21 cellular contexts compared by ENCODE assay signal in the genomic region with DNA sequence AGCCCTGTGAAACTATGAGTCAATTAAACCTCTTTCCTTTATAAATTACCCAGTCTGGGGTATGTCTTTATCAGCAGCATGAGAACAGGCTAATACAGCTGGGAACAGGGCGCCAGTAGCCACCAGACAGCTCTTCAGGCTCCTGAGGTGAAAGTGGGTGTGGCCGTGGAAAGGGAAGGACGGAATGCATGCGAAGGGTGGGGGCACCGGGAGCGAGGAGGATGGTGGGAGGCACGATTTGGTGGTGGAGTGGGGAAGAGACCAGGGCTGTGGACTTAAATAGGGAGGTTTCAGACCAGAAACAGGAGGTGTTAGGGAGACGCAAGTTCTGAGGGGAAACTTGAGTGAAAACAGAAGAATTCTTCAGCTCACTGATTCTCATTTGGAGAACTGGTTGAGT. TPM values are rescaled to one million over a fixed set of nuclear protein-coding genes. Genes with fewer than 3 reads are reported as not detected.
DNase-seq lines count a peak whose midpoint lies in the region; ATAC-seq, FAIRE-seq and TF ChIP-seq lines count a peak whose summit lies in the region.
"Had no signal": no experiment of that assay in that cellular context is flagged by ENCODE, and none has a peak within 500 bp of the region (broad histone marks: within the 10 kb centered on the region; RNA-seq: fewer than 3 reads in every experiment).

No MANE protein-coding gene starts in this region.

- no peaks in the 10 kb centered on the region for H3K9me3 ChIP-seq in small intestine (ENCODE audit: control insufficient read depth, low read depth)
- H3K9me3 ChIP-seq: A549, SJSA1 had no signal

- CTCF ChIA-PET in activated B cell treated with CpG ODN at 0.5 μM for 24 hours (lab: Charles Lee) = no interaction called here

- no peaks in the 10 kb centered on the region for H3K9me3 Mint-ChIP-seq in stimulated activated naive CD8-positive, alpha-beta T cell treated with anti-CD3 and anti-CD28 coated beads, Interleukin-15, Interleukin-2, amounts not matched to agents 100 ng/mL and 50 ng/mL, for 24 hours
- H3K9me3 Mint-ChIP-seq in activated B cell treated with CpG ODN at 0.5 μM for 24 hours = no peaks in the 10 kb centered on the region
- peaks cover 2 to 3% of the 10 kb centered on the region in 2 donors for H3K9me3 Mint-ChIP-seq in stimulated activated naive B cell treated with anti-CD40 and anti-IgM and Interleukin-4, amounts not matched to agents 10 μg/mL and 1 μg/mL and 100 μg/mL, for 72 hours

- no peak overlapping the region for H3K4me3 ChIP-seq in mesendoderm (ENCODE audit: low read length)
- no peak overlapping the region for H3K4me3 ChIP-seq in lower leg skin (ENCODE audit: low read depth, poor library complexity, severe bottlenecking)
- no peak overlapping the region for H3K4me3 ChIP-seq in small intestine (ENCODE audit: low read depth in 1 of 2, low read length in 2 of 2)
- H3K4me3 ChIP-seq: A549, SJSA1 had no signal

- H3K79me1 ChIP-seq in mesendoderm (ENCODE audit: low read length) = no peaks in the 10 kb centered on the region

- no peak overlapping the region for H3K4me3 Mint-ChIP-seq in stimulated activated naive CD8-positive, alpha-beta T cell treated with anti-CD3 and anti-CD28 coated beads, Interleukin-15, Interleukin-2, amounts not matched to agents 100 ng/mL and 50 ng/mL, for 24 hours
- H3K4me3 Mint-ChIP-seq in activated B cell treated with CpG ODN at 0.5 μM for 24 hours = peak overlapping the region; percentile 36
- no peak overlapping the region for H3K4me3 Mint-ChIP-seq in stimulated activated naive B cell treated with anti-CD40 and anti-IgM and Interleukin-4, amounts not matched to agents 10 μg/mL and 1 μg/mL and 100 μg/mL, for 72 hours
- H3K4me3 Mint-ChIP-seq: CD4-positive, CD25-positive, alpha-beta regulatory T cell had no signal

- no CpG with 5 or more reads among the region's 8 CpGs for WGBS in mesendoderm (ENCODE audit: extremely low coverage, insufficient coverage, low lambda C conversion rate)
- 75 to 81% methylated on average over 8 of the region's 8 CpGs for WGBS in lower leg skin, 2 donors
- WGBS in small intestine, 3 donors = 69 to 84% (median 71%) methylated on average over 8 of the region's 8 CpGs

- H3K23ac ChIP-seq in mesendoderm (ENCODE audit: low read length) = no peak overlapping the region

- POLR2A ChIA-PET in activated B cell treated with CpG ODN at 0.5 μM for 24 hours (lab: Charles Lee) = interaction anchor here (0.6 kb wide), 1 partner anchor 51 kb away, joined by 4 read pairs; no protein-coding TSS in a partner anchor

- H3K36me3 ChIP-seq in mesendoderm (ENCODE audit: control insufficient read depth, insufficient read depth, low read length) (no peaks in the 10 kb centered on the region), small intestine (ENCODE audit: control insufficient read depth in 2 of 2, insufficient read depth in 2 of 2, low read length in 2 of 2) (no peaks in the 10 kb centered on the region)
- H3K36me3 ChIP-seq: SJSA1 had no signal

- TF ChIP-seq CTCF in activated B cell treated with CpG ODN at 0.5 μM for 24 hours (IDR thresholded peaks at IDR 0.05) = no peak
- no peak for TF ChIP-seq CTCF in lower leg skin (IDR thresholded peaks at IDR 0.05)

- H3K79me2 ChIP-seq in mesendoderm (ENCODE audit: control insufficient read depth, insufficient read depth, low read length) = no peaks in the 10 kb centered on the region

- H3K27me3 ChIP-seq in mesendoderm (ENCODE audit: insufficient read depth, low read length, poor library complexity) (no peaks in the 10 kb centered on the region), small intestine (ENCODE audit: control insufficient read depth in 2 of 2, insufficient read depth in 2 of 2, low read length in 2 of 2) (no peaks in the 10 kb centered on the region)
- H3K27me3 ChIP-seq: SJSA1 had no signal

- H3K27ac ChIP-seq in mesendoderm (ENCODE audit: low read depth, low read length) (no peak overlapping the region), small intestine (ENCODE audit: low read depth in 1 of 2, low read length in 1 of 2) (no peak overlapping the region)
- H3K27ac ChIP-seq: SJSA1 had no signal

- H2BK120ac ChIP-seq in mesendoderm (ENCODE audit: low read depth, low read length) = no peak overlapping the region

- H3K18ac ChIP-seq in mesendoderm (ENCODE audit: low read length) = no peak overlapping the region

- intact Hi-C loops in activated B cell treated with CpG ODN at 0.5 μM for 24 hours (cut with micrococcal nuclease) (no loop called here), lower leg skin (cut with DNase I; ENCODE audit: low total_unique reads) (no loop called here)

- peaks cover 11% of the 10 kb centered on the region for H3K4me1 Mint-ChIP-seq in stimulated activated naive CD8-positive, alpha-beta T cell treated with anti-CD3 and anti-CD28 coated beads, Interleukin-15, Interleukin-2, amounts not matched to agents 100 ng/mL and 50 ng/mL, for 24 hours (ENCODE audit: low read depth)
- peaks cover 19% of the 10 kb centered on the region for H3K4me1 Mint-ChIP-seq in activated B cell treated with CpG ODN at 0.5 μM for 24 hours
- peaks cover 12 to 14% of the 10 kb centered on the region in 2 donors for H3K4me1 Mint-ChIP-seq in stimulated activated naive B cell treated with anti-CD40 and anti-IgM and Interleukin-4, amounts not matched to agents 10 μg/mL and 1 μg/mL and 100 μg/mL, for 72 hours
- H3K4me1 Mint-ChIP-seq: CD4-positive, CD25-positive, alpha-beta regulatory T cell had no signal

- no peak overlapping the region for H3K9ac ChIP-seq in mesendoderm (ENCODE audit: low read length)

- H3K36me3 Mint-ChIP-seq in stimulated activated naive CD8-positive, alpha-beta T cell treated with anti-CD3 and anti-CD28 coated beads, Interleukin-15, Interleukin-2, amounts not matched to agents 100 ng/mL and 50 ng/mL, for 24 hours (ENCODE audit: low read depth) = no peaks in the 10 kb centered on the region
- no peaks in the 10 kb centered on the region for H3K36me3 Mint-ChIP-seq in activated B cell treated with CpG ODN at 0.5 μM for 24 hours (ENCODE audit: low read depth)
- H3K36me3 Mint-ChIP-seq in stimulated activated naive B cell treated with anti-CD40 and anti-IgM and Interleukin-4, amounts not matched to agents 10 μg/mL and 1 μg/mL and 100 μg/mL, for 72 hours = peaks cover 6 to 10% of the 10 kb centered on the region in 2 donors
- H3K36me3 Mint-ChIP-seq: CD4-positive, CD25-positive, alpha-beta regulatory T cell had no signal

- no peaks in the 10 kb centered on the region for H3K27me3 Mint-ChIP-seq in stimulated activated naive CD8-positive, alpha-beta T cell treated with anti-CD3 and anti-CD28 coated beads, Interleukin-15, Interleukin-2, amounts not matched to agents 100 ng/mL and 50 ng/mL, for 24 hours
- no peaks in the 10 kb centered on the region for H3K27me3 Mint-ChIP-seq in activated B cell treated with CpG ODN at 0.5 μM for 24 hours
- no peaks in the 10 kb centered on the region for H3K27me3 Mint-ChIP-seq in stimulated activated naive B cell treated with anti-CD40 and anti-IgM and Interleukin-4, amounts not matched to agents 10 μg/mL and 1 μg/mL and 100 μg/mL, for 72 hours
- H3K27me3 Mint-ChIP-seq: CD4-positive, CD25-positive, alpha-beta regulatory T cell had no signal

- FAIRE-seq in small intestine (lab: Jason Lieb, UNC) = no peak
- FAIRE-seq: A549, GM12892, H1, RCC 7860 had no signal

- DNase-seq in stimulated activated naive CD8-positive, alpha-beta T cell treated with anti-CD3 and anti-CD28 coated beads, Interleukin-15, Interleukin-2, amounts not matched to agents 100 U/mL and 50 U/mL, for 24 hours = no peak
- DNase-seq in activated B cell treated with CpG ODN at 0.5 μM for 24 hours (no peak), mesendoderm (peak; percentile 22), COR-L47 (lab: John Stamatoyannopoulos, UW) (no peak), lower leg skin (ENCODE audit: low spot score in 2 of 2) (no peak), small intestine (no peak)
- DNase-seq in stimulated activated naive B cell treated with anti-CD40 and anti-IgM and Interleukin-4, amounts not matched to agents 10 μg/mL and 1 μg/mL and 100 μg/mL, for 72 hours = no peak
- DNase-seq: CD4-positive, CD25-positive, alpha-beta regulatory T cell; DMS79; Karpas-422; NCI-H1417; NCI-H1694 treated with DMSO at 0.1 percent for 48 hours; NCI-H2081 treated with DMSO at 0.1 percent for 48 hours; NCI-H2171 treated with DMSO at 0.1 percent for 48 hours; NCI-H524 treated with DMSO at 0.1 percent for 48 hours had no signal

- no peak for TF ChIP-seq POLR2A in lower leg skin (IDR thresholded peaks at IDR 0.05)

- H3K27ac Mint-ChIP-seq in stimulated activated naive CD8-positive, alpha-beta T cell treated with anti-CD3 and anti-CD28 coated beads, Interleukin-15, Interleukin-2, amounts not matched to agents 100 ng/mL and 50 ng/mL, for 24 hours = peak overlapping the region; percentile 78
- no peak overlapping the region for H3K27ac Mint-ChIP-seq in activated B cell treated with CpG ODN at 0.5 μM for 24 hours
- peak overlapping the region; percentile 22 for H3K27ac Mint-ChIP-seq in stimulated activated naive B cell treated with anti-CD40 and anti-IgM and Interleukin-4, amounts not matched to agents 10 μg/mL and 1 μg/mL and 100 μg/mL, for 72 hours
- H3K27ac Mint-ChIP-seq: CD4-positive, CD25-positive, alpha-beta regulatory T cell had no signal

- H4K8ac ChIP-seq in mesendoderm (ENCODE audit: low read depth, low read length) = no peak overlapping the region

- H3K4ac ChIP-seq in mesendoderm (ENCODE audit: low read depth, low read length) = no peak overlapping the region

- no peak for ATAC-seq in stimulated activated naive CD8-positive, alpha-beta T cell treated with anti-CD3 and anti-CD28 coated beads, Interleukin-15, Interleukin-2, amounts not matched to agents 100 U/mL and 50 U/mL, for 24 hours
- peak; percentile 25 for ATAC-seq in activated B cell treated with CpG ODN at 0.5 μM for 24 hours (ENCODE audit: low read depth)
- no peak for ATAC-seq in stimulated activated naive B cell treated with anti-CD40 and anti-IgM and Interleukin-4, amounts not matched to agents 10 μg/mL and 1 μg/mL and 100 μg/mL, for 72 hours (replicated peaks)
- ATAC-seq: A549 had no signal

- peak overlapping the region; percentile 38 for H3K56ac ChIP-seq in mesendoderm (ENCODE audit: low read length)

- H3K4me1 ChIP-seq in mesendoderm (ENCODE audit: control insufficient read depth, low read depth, low read length) (peaks cover 24% of the 10 kb centered on the region), small intestine (ENCODE audit: control insufficient read depth in 2 of 2, insufficient read depth in 1 of 2, low read depth in 1 of 2, low read length in 1 of 2) (peaks cover 2 to 3% of the 10 kb centered on the region in 2 donors)
- H3K4me1 ChIP-seq: SJSA1 had no signal

- H4K5ac ChIP-seq in mesendoderm (ENCODE audit: low read length) = no peak overlapping the region

- H2BK15ac ChIP-seq in mesendoderm (replicated peaks; ENCODE audit: low read depth) = no peak overlapping the region

- no peak overlapping the region for H2BK5ac ChIP-seq in mesendoderm (ENCODE audit: low read length)

- H3K4me2 ChIP-seq in mesendoderm (ENCODE audit: low read length) = no peak overlapping the region
- H3K4me2 ChIP-seq: A549 had no signal

- H2AK5ac ChIP-seq in mesendoderm (ENCODE audit: low read length) = peak overlapping the region; percentile 96

RNA-seq across cellular contexts. Expression of a gene that starts 44.1 kb away (rescaled TPM):
- total RNA-seq in activated B cell treated with CpG ODN at 0.5 μM for 24 hours (40.1 and 40.6 TPM in 2 replicates), lower leg skin (1 to 10 TPM; 2.1 to 7.3 (median 4.9) TPM)
- polyA plus RNA-seq in mesendoderm (2013, experiment 1 of 2) = 5.2 TPM
- polyA plus RNA-seq in mesendoderm (2013, experiment 2 of 2) = 5.9 TPM
- 1 to 10 TPM in 2 of 3 donors, under 1 TPM in 1; 0.89 to 2.9 (median 1.1) TPM for polyA plus RNA-seq in small intestine
